In genomic region chr11:66849501-66850234, GRCh38 we compare ENCODE assay signal across 1 cellular context.
TF ChIP-seq lines count a peak whose summit lies in the region.

No MANE protein-coding gene starts in this region.

TF ChIP-seq in H1, 55 proteins besides CTCF, POLR2A, EP300 and RAD21:
- TF ChIP-seq CHD2 (IDR thresholded peaks at IDR 0.05; ENCODE audit: low read length) = no peak
- TF ChIP-seq SIRT6 (IDR thresholded peaks at IDR 0.05; ENCODE audit: low read length) = no peak
- no peak for TF ChIP-seq HDAC2 (IDR thresholded peaks at IDR 0.05; ENCODE audit: borderline replicate concordance in 1 of 2, low read depth in 2 of 2, low read length in 2 of 2)
- no peak for TF ChIP-seq EGR1 (IDR thresholded peaks at IDR 0.05; ENCODE audit: borderline replicate concordance, low read depth, low read length)
- no peak for TF ChIP-seq CBX5 (IDR thresholded peaks at IDR 0.05; ENCODE audit: low read depth, low read length)
- no peak for TF ChIP-seq NANOG (IDR thresholded peaks at IDR 0.05; ENCODE audit: insufficient read depth, low read depth, low read length, poor library complexity, severe bottlenecking)
- TF ChIP-seq RXRA (IDR thresholded peaks at IDR 0.05; ENCODE audit: insufficient read depth, low read depth, low read length) = no peak
- TF ChIP-seq SIX5 (IDR thresholded peaks at IDR 0.05; ENCODE audit: low read depth, low read length) = no peak
- no peak for TF ChIP-seq RFX5 (IDR thresholded peaks at IDR 0.05; ENCODE audit: borderline replicate concordance, low read depth, low read length)
- no peak for TF ChIP-seq SUZ12 (IDR thresholded peaks at IDR 0.05; ENCODE audit: low read length)
- TF ChIP-seq ZNF274 (IDR thresholded peaks at IDR 0.05; ENCODE audit: borderline replicate concordance, extremely low read depth, low read length) = no peak
- no peak for TF ChIP-seq BACH1 (IDR thresholded peaks at IDR 0.05; ENCODE audit: low read length)
- no peak for TF ChIP-seq TAF1 (IDR thresholded peaks at IDR 0.05; ENCODE audit: low read depth, low read length)
